Comparison of ENCODE assay signal across 16 cellular contexts in genomic region chr17:73099504-73099903, GRCh38. TPM values are rescaled to one million over a fixed set of nuclear protein-coding genes. Genes with fewer than 3 reads are reported as not detected.
DNase-seq lines count a peak whose midpoint lies in the region; ATAC-seq and TF ChIP-seq lines count a peak whose summit lies in the region.
"Had no signal": no experiment of that assay in that cellular context is flagged by ENCODE, and none has a peak within 500 bp of the region (broad histone marks: within the 10 kb centered on the region; RNA-seq: fewer than 3 reads in every experiment).

No MANE protein-coding gene starts in this region.

- H3K27me3 ChIP-seq in Panc1 (ENCODE audit: control insufficient read depth, insufficient read depth, low read length) = no peaks in the 10 kb centered on the region
- no peaks in the 10 kb centered on the region for H3K27me3 ChIP-seq in left lung
- H3K27me3 ChIP-seq: dorsolateral prefrontal cortex had no signal

- H3K9me3 ChIP-seq in Panc1 (ENCODE audit: control insufficient read depth, insufficient read depth, low read depth, low read length) = no peaks in the 10 kb centered on the region
- no peaks in the 10 kb centered on the region for H3K9me3 ChIP-seq in left lung

- no peak overlapping the region for H3K4me3 ChIP-seq in Panc1 (ENCODE audit: low read depth in 2 of 2, low read length in 2 of 2)
- no peak overlapping the region for H3K4me3 ChIP-seq in left lung
- H3K4me3 ChIP-seq: dorsolateral prefrontal cortex, esophagus muscularis mucosa, heart left ventricle had no signal

- no peaks in the 10 kb centered on the region for H3K36me3 Mint-ChIP-seq in CD14-positive monocyte
- no peaks in the 10 kb centered on the region for H3K36me3 Mint-ChIP-seq in activated CD4-positive, alpha-beta T cell treated with anti-CD3 and anti-CD28 coated beads, Interleukin-2, amount 10 ng/mL, durations not matched to agents 7 days and 5 days (ENCODE audit: low read depth)
- H3K36me3 Mint-ChIP-seq: activated naive CD4-positive, alpha-beta T cell treated with anti-CD3 and anti-CD28 coated beads, Interleukin-2, amount 10 ng/mL, durations not matched to agents 7 days and 5 days; CD8-positive, alpha-beta memory T cell had no signal

- H3K9me3 Mint-ChIP-seq in CD14-positive monocyte = peaks cover 0 to 4% (median 2%) of the 10 kb centered on the region in 7 donors
- no peaks in the 10 kb centered on the region for H3K9me3 Mint-ChIP-seq in activated CD4-positive, alpha-beta T cell treated with anti-CD3 and anti-CD28 coated beads, Interleukin-2, amount 10 ng/mL, durations not matched to agents 7 days and 5 days
- H3K9me3 Mint-ChIP-seq: activated naive CD4-positive, alpha-beta T cell treated with anti-CD3 and anti-CD28 coated beads, Interleukin-2, amount 10 ng/mL, durations not matched to agents 7 days and 5 days; CD8-positive, alpha-beta memory T cell; stimulated activated naive CD8-positive, alpha-beta T cell treated with anti-CD3 and anti-CD28 coated beads, Interleukin-15, amount 100 ng/mL, for 72 hours had no signal

- in situ Hi-C loops in KBM-7 (cut with MboI; ENCODE audit: low pct_unique_long_range_greater_than_20kb, low sequenced_read_pairs) (no loop called here), Panc1 (cut with HindIII; ENCODE audit: low pct_unique_long_range_greater_than_20kb, low sequenced_read_pairs) (no loop called here)

- H3K36me3 ChIP-seq in Panc1 (ENCODE audit: control insufficient read depth, insufficient read depth, low read length) = no peaks in the 10 kb centered on the region
- H3K36me3 ChIP-seq in left lung = no peaks in the 10 kb centered on the region
- H3K36me3 ChIP-seq: esophagus muscularis mucosa, heart left ventricle had no signal

- H3K27ac Mint-ChIP-seq in CD14-positive monocyte = peak overlapping the region in 6 of 7 donors; percentile 10 to 88 (median 64)
- no peak overlapping the region for H3K27ac Mint-ChIP-seq in activated CD4-positive, alpha-beta T cell treated with anti-CD3 and anti-CD28 coated beads, Interleukin-2, amount 10 ng/mL, durations not matched to agents 7 days and 5 days
- H3K27ac Mint-ChIP-seq: activated naive CD4-positive, alpha-beta T cell treated with anti-CD3 and anti-CD28 coated beads, Interleukin-2, amount 10 ng/mL, durations not matched to agents 7 days and 5 days; CD8-positive, alpha-beta memory T cell; nephron progenitor cell; stimulated activated naive CD8-positive, alpha-beta T cell treated with anti-CD3 and anti-CD28 coated beads, Interleukin-15, amount 100 ng/mL, for 72 hours had no signal

- DNase-seq in CD14-positive monocyte (ENCODE audit: low spot score) (no peak), KBM-7 (peak; percentile 47), Panc1 (ENCODE audit: low read depth, low spot score) (no peak), left lung (peak in 1 of 2 donors; percentile 76), NCI-H187 treated with DMSO at 0.1 percent for 48 hours (lab: John Stamatoyannopoulos, UW) (no peak), erythroblast (lab: John Stamatoyannopoulos, UW) (no peak), SKM-1 treated with dmso at 0.1 percent for 144 hours (lab: John Stamatoyannopoulos, UW; ENCODE audit: unreplicated experiment) (no peak)
- DNase-seq in activated CD4-positive, alpha-beta T cell treated with anti-CD3 and anti-CD28 coated beads, Interleukin-2, amount 10 ng/mL, durations not matched to agents 7 days and 5 days = no peak
- DNase-seq: activated CD4-positive, alpha-beta T cell treated with anti-CD3 and anti-CD28 coated beads for 1 hour; activated naive CD4-positive, alpha-beta T cell treated with anti-CD3 and anti-CD28 coated beads, Interleukin-2, amount 10 ng/mL, durations not matched to agents 7 days and 5 days; CD8-positive, alpha-beta memory T cell; heart left ventricle; nephron progenitor cell; stimulated activated naive CD8-positive, alpha-beta T cell treated with anti-CD3 and anti-CD28 coated beads, Interleukin-15, amount 100 ng/mL, for 72 hours had no signal

- H3K27ac ChIP-seq in Panc1 (ENCODE audit: low read length) = no peak overlapping the region
- no peak overlapping the region for H3K27ac ChIP-seq in left lung
- H3K27ac ChIP-seq: esophagus muscularis mucosa, heart left ventricle had no signal

- peaks cover 78% of the 10 kb centered on the region for H3K4me1 Mint-ChIP-seq in CD14-positive monocyte
- H3K4me1 Mint-ChIP-seq in activated CD4-positive, alpha-beta T cell treated with anti-CD3 and anti-CD28 coated beads, Interleukin-2, amount 10 ng/mL, durations not matched to agents 7 days and 5 days = no peaks in the 10 kb centered on the region
- H3K4me1 Mint-ChIP-seq: activated naive CD4-positive, alpha-beta T cell treated with anti-CD3 and anti-CD28 coated beads, Interleukin-2, amount 10 ng/mL, durations not matched to agents 7 days and 5 days; nephron progenitor cell; stimulated activated naive CD8-positive, alpha-beta T cell treated with anti-CD3 and anti-CD28 coated beads, Interleukin-15, amount 100 ng/mL, for 72 hours had no signal

- peaks cover 0 to 8% (median 0%) of the 10 kb centered on the region in 3 donors for H3K27me3 Mint-ChIP-seq in CD14-positive monocyte (ENCODE audit: low read depth in 3 of 3)
- peaks cover 11% of the 10 kb centered on the region for H3K27me3 Mint-ChIP-seq in activated CD4-positive, alpha-beta T cell treated with anti-CD3 and anti-CD28 coated beads, Interleukin-2, amount 10 ng/mL, durations not matched to agents 7 days and 5 days

- no TSS peak for BruUV-seq in Panc1 (replicated peaks; lab: Mats Ljungman, UMichigan)

- intact Hi-C loops in CD14-positive monocyte (cut with micrococcal nuclease) = loop anchor here in 1 of 2 donors (5.0 kb wide), 1 partner anchor 43 kb away; no protein-coding TSS in a partner anchor
- intact Hi-C loops in Panc1 (cut with micrococcal nuclease; ENCODE audit: unreplicated experiment) = loop anchor here (10.0 kb wide), 1 partner anchor 105 kb away; no protein-coding TSS in a partner anchor
- intact Hi-C loops in left lung (cut with DNase I) = no loop called here

- no peak for TF ChIP-seq CTCF in CD14-positive monocyte (IDR thresholded peaks at IDR 0.05)
- no peak for TF ChIP-seq CTCF in Panc1 (IDR thresholded peaks at IDR 0.05)
- no peak for TF ChIP-seq CTCF in left lung (IDR thresholded peaks at IDR 0.05)

- H3K4me3 Mint-ChIP-seq in CD14-positive monocyte = peak overlapping the region; percentile 17 to 72
- H3K4me3 Mint-ChIP-seq in activated CD4-positive, alpha-beta T cell treated with anti-CD3 and anti-CD28 coated beads, Interleukin-2, amount 10 ng/mL, durations not matched to agents 7 days and 5 days = no peak overlapping the region
- H3K4me3 Mint-ChIP-seq: activated naive CD4-positive, alpha-beta T cell treated with anti-CD3 and anti-CD28 coated beads, Interleukin-2, amount 10 ng/mL, durations not matched to agents 7 days and 5 days; nephron progenitor cell; stimulated activated naive CD8-positive, alpha-beta T cell treated with anti-CD3 and anti-CD28 coated beads, Interleukin-15, amount 100 ng/mL, for 72 hours had no signal

- POLR2A ChIA-PET in Panc1 (lab: Charles Lee) = no interaction called here
- POLR2A ChIA-PET in activated CD4-positive, alpha-beta T cell treated with anti-CD3 and anti-CD28 coated beads, Interleukin-2, amount 10 ng/mL, durations not matched to agents 7 days and 5 days (lab: Charles Lee) = no interaction called here

- no peak for TF ChIP-seq POLR2A in erythroblast (IDR thresholded peaks at IDR 0.05; ENCODE audit: low read length)

- CTCF ChIA-PET in Panc1 (lab: Charles Lee) = no interaction called here
- CTCF ChIA-PET in activated CD4-positive, alpha-beta T cell treated with anti-CD3 and anti-CD28 coated beads, Interleukin-2, amount 10 ng/mL, durations not matched to agents 7 days and 5 days (lab: Charles Lee) = no interaction called here

- H3K4me1 ChIP-seq in Panc1 (ENCODE audit: control insufficient read depth, insufficient read depth, low read length) (no peaks in the 10 kb centered on the region), left lung (peaks cover 0 to 39% of the 10 kb centered on the region in 2 donors)
- H3K4me1 ChIP-seq: esophagus muscularis mucosa had no signal

- ATAC-seq in Panc1 (peak; percentile 69), left lung (peak; percentile 23)
- ATAC-seq: stimulated activated naive CD8-positive, alpha-beta T cell treated with anti-CD3 and anti-CD28 coated beads, Interleukin-15, amount 100 ng/mL, for 72 hours had no signal

RNA-seq across cellular contexts. Expression of gene SLC39A11, which starts 7.0 kb away (rescaled TPM):
- polyA plus RNA-seq in CD14-positive monocyte = 10 to 100 TPM; 26.6 to 27.9 TPM
- total RNA-seq in Panc1 (2021; ENCODE audit: unreplicated experiment) (56.1 TPM), left lung (10 to 100 TPM; 43.4 to 49.0 TPM)
- polyA plus RNA-seq in Panc1 (2012; ENCODE audit: insufficient read length) = 31.5 TPM
- total RNA-seq in activated CD4-positive, alpha-beta T cell treated with anti-CD3 and anti-CD28 coated beads, Interleukin-2, amount 10 ng/mL, durations not matched to agents 7 days and 5 days = 10 to 100 TPM; 19.5 to 23.4 TPM
